7 cellular contexts compared by ENCODE assay signal in the genomic region with DNA sequence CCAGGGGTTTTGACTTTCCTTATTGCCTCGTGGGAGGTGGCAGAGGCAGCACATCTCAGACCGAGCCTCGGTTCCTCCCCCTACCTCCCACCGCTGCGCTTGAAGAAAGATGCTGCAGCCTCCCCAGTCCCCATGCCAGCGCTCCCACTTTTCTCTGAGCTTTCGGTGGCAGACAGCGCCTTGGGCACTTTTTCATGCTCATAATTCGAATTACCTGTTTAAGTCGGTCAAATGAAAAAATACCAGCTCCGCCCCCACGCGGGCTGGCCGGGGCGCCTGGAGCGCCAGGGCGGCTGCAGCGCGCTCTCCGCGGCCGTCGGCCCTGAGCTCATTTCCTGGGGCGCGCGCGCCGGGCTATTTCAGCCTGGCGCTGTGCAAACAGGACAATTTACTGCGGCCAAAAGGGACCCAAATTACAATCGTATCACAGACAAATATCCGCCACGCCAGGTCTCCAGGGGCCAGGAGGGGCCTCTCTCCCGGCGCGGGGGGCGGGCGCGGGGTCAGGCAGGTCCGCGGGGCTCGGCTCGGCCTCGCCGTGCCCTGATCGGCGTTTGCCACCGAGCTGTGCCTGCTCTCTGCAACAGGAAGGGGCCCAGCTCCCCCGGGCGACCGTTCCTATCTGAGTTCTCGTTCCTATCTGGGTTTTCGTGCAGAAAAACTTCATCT. TPM values are rescaled to one million over a fixed set of nuclear protein-coding genes. Genes with fewer than 3 reads are reported as not detected.
A peak's percentile ranks its signal among the peaks of the same experiment; 100 is the strongest.
DNase-seq lines count a peak whose midpoint lies in the region; TF ChIP-seq lines count a peak whose summit lies in the region.

No MANE protein-coding gene starts in this region.

- no peak for TF ChIP-seq POLR2A in suprapubic skin (IDR thresholded peaks at IDR 0.05)

- H3K36me3 ChIP-seq in suprapubic skin = no peaks in the 10 kb centered on the region

- no peaks in the 10 kb centered on the region for H3K27me3 ChIP-seq in suprapubic skin

- TF ChIP-seq CTCF in GM13977 (IDR thresholded peaks at IDR 0.05; ENCODE audit: extremely low read depth, insufficient read depth, missing control alignments) = no peak
- no peak for TF ChIP-seq CTCF in cardiac fibroblast (IDR thresholded peaks at IDR 0.05; ENCODE audit: low read depth, low read length)
- no peak for TF ChIP-seq CTCF in suprapubic skin (IDR thresholded peaks at IDR 0.05)

- in situ Hi-C loops in GM13977 (cut with MboI; ENCODE audit: low pct_unique_long_range_greater_than_20kb, low sequenced_read_pairs, unreplicated experiment) = no loop called here

- TF ChIP-seq EP300 in suprapubic skin (IDR thresholded peaks at IDR 0.05) = no peak

- H3K4me3 ChIP-seq in cardiac fibroblast (replicated peaks in 1 of 2; ENCODE audit: low read depth in 2 of 2, low read length in 2 of 2) (peak overlapping the region; percentile 30 to 43), suprapubic skin (peak overlapping the region; percentile 45)

- 3% methylated on average over 28 of the region's 53 CpGs for WGBS in suprapubic skin

- no peaks in the 10 kb centered on the region for H3K9me3 ChIP-seq in suprapubic skin

- peak overlapping the region; percentile 28 for H3K27ac ChIP-seq in suprapubic skin

- H3K4me1 ChIP-seq in suprapubic skin = peaks cover 13% of the 10 kb centered on the region

- DNase-seq in GM13977 (ENCODE audit: low spot score) (peak; percentile 78), NCI-H748 treated with DMSO at 0.1 percent for 48 hours (lab: John Stamatoyannopoulos, UW) (peak; percentile 12), cardiac fibroblast (ENCODE audit: low read depth in 2 of 2) (peak; percentile 31 to 43), kidney glomerular epithelial cell (lab: John Stamatoyannopoulos, UW) (peak; percentile 6), suprapubic skin (ENCODE audit: low spot score in 2 of 2) (no peak), mesenteric fat pad (ENCODE audit: low spot score) (no peak), NCI-H2029 (lab: John Stamatoyannopoulos, UW) (no peak)

RNA-seq across cellular contexts. Expression of gene SOST, which starts 45.0 kb away (rescaled TPM):
- not detected for total RNA-seq in suprapubic skin
- total RNA-seq in mesenteric fat pad = not detected

RNA-seq across cellular contexts. Expression of gene MEOX1, which starts 51.9 kb away (rescaled TPM):
- total RNA-seq in suprapubic skin (1 to 10 TPM; 2.7 to 6.4 (median 4.2) TPM), mesenteric fat pad (25.3 TPM)

Comparison
In these comparisons a context has a peak if more than half of its experiments do, and no peak if none do; other contexts are left out.
1. DNase-seq: peak in GM13977 (single experiment), NCI-H748 treated with DMSO at 0.1 percent for 48 hours (single experiment), cardiac fibroblast (2 of 2) and kidney glomerular epithelial cell (single experiment); none in suprapubic skin (0 of 2), mesenteric fat pad (single experiment) and NCI-H2029 (single experiment).